Comparison of ENCODE assay signal across 23 cellular contexts in the genomic region with DNA sequence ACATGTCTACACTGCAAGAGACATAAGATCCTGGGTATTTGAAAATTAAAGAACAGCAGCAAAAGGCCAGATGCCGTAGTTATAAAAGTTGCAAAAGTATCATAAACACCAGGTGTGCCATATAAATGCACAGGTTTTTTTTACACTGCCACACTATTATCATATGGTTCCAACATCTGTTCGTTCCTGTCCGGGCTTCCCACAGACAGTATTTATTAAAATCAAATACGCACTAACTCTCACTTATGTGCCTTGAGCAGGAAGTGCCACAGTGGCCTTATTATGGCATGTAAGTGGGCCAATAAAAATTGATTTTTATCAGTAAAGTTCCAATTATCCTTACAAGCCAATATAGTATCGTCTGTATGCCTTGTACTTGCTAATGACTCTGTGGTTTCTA.
"Had no signal": no experiment of that assay in that cellular context is flagged by ENCODE, and none has a peak within 500 bp of the region (broad histone marks: within the 10 kb centered on the region; RNA-seq: fewer than 3 reads in every experiment).

No MANE protein-coding gene starts in this region.

- H3K9me3 Mint-ChIP-seq: memory B cell; naive thymus-derived CD4-positive, alpha-beta T cell; stimulated activated naive CD8-positive, alpha-beta T cell treated with anti-CD3 and anti-CD28 coated beads, Interleukin-15, amount 100 ng/mL, for 72 hours had no signal

- H3K27ac Mint-ChIP-seq: memory B cell; mesothelial cell of epicardium; naive thymus-derived CD4-positive, alpha-beta T cell; nephron; neural progenitor cell; progenitor cell of endocrine pancreas; stimulated activated naive CD8-positive, alpha-beta T cell treated with anti-CD3 and anti-CD28 coated beads, Interleukin-15, amount 100 ng/mL, for 72 hours had no signal

- H3K36me3 Mint-ChIP-seq: memory B cell; mesothelial cell of epicardium; naive thymus-derived CD4-positive, alpha-beta T cell; neural progenitor cell had no signal

- ATAC-seq: esophagus mucosa; gastrocnemius medialis; left lobe of liver; naive thymus-derived CD4-positive, alpha-beta T cell; right lobe of liver; stimulated activated naive CD8-positive, alpha-beta T cell treated with anti-CD3 and anti-CD28 coated beads, Interleukin-15, amount 100 ng/mL, for 72 hours; upper lobe of right lung had no signal

- DNase-seq: dorsolateral prefrontal cortex; effector CD4-positive, alpha-beta T cell; foreskin fibroblast; gastrocnemius medialis; head of caudate nucleus; naive thymus-derived CD4-positive, alpha-beta T cell; right lobe of liver; stimulated activated CD4-positive, alpha-beta T cell treated with anti-CD3 and anti-CD28 coated beads, Interleukin-12 subunit alpha, Interleukin-12 subunit beta, amount 100 ng/mL, for 4 hours; stimulated activated CD4-positive, alpha-beta T cell treated with anti-CD3 and anti-CD28 coated beads, Interleukin-1b, Interleukin-23, amount 100 ng/mL, for 48 hours; stimulated activated CD4-positive, alpha-beta T cell treated with anti-CD3 and anti-CD28 coated beads, Interleukin-4, amount 100 ng/mL, for 1 hour; stimulated activated CD8-positive, alpha-beta memory T cell treated with anti-CD3 and anti-CD28 coated beads, Interleukin-4, amount 100 ng/mL, for 48 hours; stimulated activated naive CD4-positive, alpha-beta T cell; stimulated activated naive CD8-positive, alpha-beta T cell treated with anti-CD3 and anti-CD28 coated beads, Interleukin-15, amount 100 ng/mL, for 72 hours; transverse colon; upper lobe of right lung; uterus had no signal
